Comparison of ENCODE assay signal across 1 cellular context in the genomic region with DNA sequence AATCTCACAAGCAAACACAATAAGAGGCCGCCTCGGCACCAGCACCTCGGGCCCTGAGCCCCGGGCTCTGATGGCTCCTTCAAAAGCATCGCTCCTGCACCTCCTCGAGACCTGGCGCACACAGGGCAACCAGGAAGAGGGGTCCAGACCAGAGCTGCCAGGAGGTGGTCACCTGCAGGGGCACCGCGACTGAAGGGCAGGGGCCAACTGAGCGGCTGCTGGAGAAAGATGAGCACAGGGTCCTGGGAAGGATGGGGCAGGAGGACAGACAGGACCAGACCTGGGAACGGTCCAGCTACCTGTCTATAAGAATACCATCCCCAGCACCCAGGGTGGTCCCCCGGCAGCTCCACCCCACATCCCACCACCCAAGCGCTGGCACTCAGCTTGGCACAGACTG.
TF ChIP-seq lines count a peak whose summit lies in the region.

No MANE protein-coding gene starts in this region.

TF ChIP-seq in K562, 482 proteins besides CTCF, POLR2A, EP300 and RAD21:
- 0 out of 2 replicates have a peak, but pooled peaks have one; percentile 18 for TF ChIP-seq POLR2G (IDR thresholded peaks at IDR 0.05; ENCODE audit: low read depth, low read length)
- no peak for TF ChIP-seq TCFL5 (CRISPR knock-in tag; conservative IDR thresholded peaks at IDR 0.05)
